In genomic region chr11:134230339-134230738, GRCh38 we compare ENCODE assay signal across 23 cellular contexts. TPM values are rescaled to one million over a fixed set of nuclear protein-coding genes. Genes with fewer than 3 reads are reported as not detected.
A peak's percentile ranks its signal among the peaks of the same experiment; 100 is the strongest.
DNase-seq lines count a peak whose midpoint lies in the region; ATAC-seq, FAIRE-seq and TF ChIP-seq lines count a peak whose summit lies in the region.
"Had no signal": no experiment of that assay in that cellular context is flagged by ENCODE, and none has a peak within 500 bp of the region (broad histone marks: within the 10 kb centered on the region; RNA-seq: fewer than 3 reads in every experiment).

No MANE protein-coding gene starts in this region.

- H3K27me3 Mint-ChIP-seq in CD4-positive, alpha-beta memory T cell = no peaks in the 10 kb centered on the region
- H3K27me3 Mint-ChIP-seq in natural killer cell (ENCODE audit: low read depth in 2 of 2) = no peaks in the 10 kb centered on the region
- H3K27me3 Mint-ChIP-seq: activated CD4-positive, alpha-beta T cell treated with anti-CD3 and anti-CD28 coated beads for 36 hours; stimulated activated naive CD8-positive, alpha-beta T cell treated with anti-CD3 and anti-CD28 coated beads, Interleukin-15, Interleukin-2, amounts not matched to agents 100 ng/mL and 50 ng/mL, for 24 hours had no signal

- CTCF ChIA-PET in CD4-positive, alpha-beta memory T cell (lab: Charles Lee; ENCODE audit: partially characterized antibody) = no interaction called here
- CTCF ChIA-PET in K562 (lab: Yijun Ruan, JAX; ENCODE audit: low intra/inter-chr PET ratio) = no interaction called here

- peaks cover 5% of the 10 kb centered on the region for H3K9me1 ChIP-seq in K562 (ENCODE audit: control insufficient read depth, insufficient read depth, low read length)

- peaks cover 6 to 31% of the 10 kb centered on the region in 2 donors for H3K36me3 Mint-ChIP-seq in CD4-positive, alpha-beta memory T cell
- H3K36me3 Mint-ChIP-seq in natural killer cell = no peaks in the 10 kb centered on the region

- H3K27ac ChIP-seq in CD4-positive, alpha-beta memory T cell (ENCODE audit: low read depth, low read length) = no peak overlapping the region
- H3K27ac ChIP-seq in K562 (ENCODE audit: extremely low read depth, low read depth, low read length) (no peak overlapping the region), heart left ventricle (no peak overlapping the region)
- H3K27ac ChIP-seq: esophagus squamous epithelium had no signal

- TF ChIP-seq EP300 in K562 (IDR thresholded peaks at IDR 0.05; ENCODE audit: low read length) = no peak

- peaks cover 62% of the 10 kb centered on the region for H3K4me1 ChIP-seq in CD4-positive, alpha-beta memory T cell (ENCODE audit: insufficient read depth, low read length)
- peaks cover 26 to 59% of the 10 kb centered on the region in 2 experiments for H3K4me1 ChIP-seq in K562 (replicated peaks in 1 of 2; ENCODE audit: control insufficient read depth in 2 of 2, insufficient read depth in 2 of 2, low read length in 2 of 2)
- H3K4me1 ChIP-seq in heart left ventricle = peaks cover 4 to 81% (median 58%) of the 10 kb centered on the region in 12 donors

- no peak for ATAC-seq in K562
- ATAC-seq in natural killer cell = no peak
- ATAC-seq in heart left ventricle = no peak
- ATAC-seq in esophagus mucosa = no peak
- ATAC-seq: activated CD4-positive, alpha-beta T cell treated with anti-CD3 and anti-CD28 coated beads for 36 hours had no signal

- H3K79me2 ChIP-seq in K562 (ENCODE audit: control insufficient read depth, insufficient read depth, low read length) = peaks cover 88% of the 10 kb centered on the region

- no TSS peak for BruUV-seq in K562 (replicated peaks; lab: Mats Ljungman, UMichigan)

- POLR2A ChIA-PET in CD4-positive, alpha-beta memory T cell (lab: Charles Lee; ENCODE audit: partially characterized antibody) = no interaction called here
- POLR2A ChIA-PET in K562 (lab: Yijun Ruan, JAX) = no interaction called here

- H3K4me3 ChIP-seq in CD4-positive, alpha-beta memory T cell (ENCODE audit: low read length in 2 of 2) = no peak overlapping the region
- H3K4me3 ChIP-seq in K562 (no peak overlapping the region), heart left ventricle (no peak overlapping the region)
- H3K4me3 ChIP-seq: esophagus squamous epithelium had no signal

- DNase-seq in CD4-positive, alpha-beta memory T cell = no peak
- DNase-seq in GM12891 (ENCODE audit: insufficient read length, low spot score) = no peak
- no peak for DNase-seq in K562 (ENCODE audit: extremely low read depth in 1 of 4, low spot score in 3 of 4)
- DNase-seq in natural killer cell = no peak
- no peak for DNase-seq in heart left ventricle
- DNase-seq in GM03348 (ENCODE audit: low spot score) = no peak
- DNase-seq: activated CD4-positive, alpha-beta T cell treated with anti-CD3 and anti-CD28 coated beads for 36 hours; activated gamma-delta T cell; aorta; Calu3; effector CD4-positive, alpha-beta T cell; esophagus squamous epithelium; mesenchymal stem cell; MM.1S; NCI-H2171 treated with DMSO at 0.1 percent for 48 hours; NCI-H526 treated with DMSO at 0.1 percent for 48 hours; small intestine; trophoblast cell had no signal

- H3K9me3 Mint-ChIP-seq in CD4-positive, alpha-beta memory T cell = peaks cover 0 to 2% (median 0%) of the 10 kb centered on the region in 8 donors
- no peaks in the 10 kb centered on the region for H3K9me3 Mint-ChIP-seq in natural killer cell
- H3K9me3 Mint-ChIP-seq: neural crest cell; stimulated activated naive CD8-positive, alpha-beta T cell treated with anti-CD3 and anti-CD28 coated beads, Interleukin-15, Interleukin-2, amounts not matched to agents 100 ng/mL and 50 ng/mL, for 24 hours had no signal

- no peak for TF ChIP-seq CTCF in K562 (IDR thresholded peaks at IDR 0.05 in 2 of 3, conservative IDR thresholded peaks at IDR 0.05 in 1 of 3; ENCODE audit: insufficient read depth in 2 of 3, low read depth in 1 of 3, low read length in 3 of 3)
- TF ChIP-seq CTCF in natural killer cell (IDR thresholded peaks at IDR 0.05) = no peak
- no peak for TF ChIP-seq CTCF in heart left ventricle (IDR thresholded peaks at IDR 0.05)

- H3K27me3 ChIP-seq in CD4-positive, alpha-beta memory T cell (ENCODE audit: insufficient read depth, low read length) = no peaks in the 10 kb centered on the region
- H3K27me3 ChIP-seq in K562 (ENCODE audit: control insufficient read depth in 2 of 2, insufficient read depth in 2 of 2, low read length in 2 of 2) (no peaks in the 10 kb centered on the region), heart left ventricle (no peaks in the 10 kb centered on the region)
- H3K27me3 ChIP-seq: esophagus squamous epithelium had no signal

- no peak overlapping the region for H3K4me2 ChIP-seq in K562 (ENCODE audit: insufficient read depth, low read length)

- no peak for TF ChIP-seq POLR2A in GM12891 (IDR thresholded peaks at IDR 0.05; ENCODE audit: low read depth, low read length)
- no peak for TF ChIP-seq POLR2A in K562 (conservative IDR thresholded peaks at IDR 0.05)
- no peak for TF ChIP-seq POLR2A in heart left ventricle (IDR thresholded peaks at IDR 0.05)

- H3K4me1 Mint-ChIP-seq in CD4-positive, alpha-beta memory T cell = peaks cover 54 to 75% (median 62%) of the 10 kb centered on the region in 4 donors
- peaks cover 79 to 89% of the 10 kb centered on the region in 2 donors for H3K4me1 Mint-ChIP-seq in natural killer cell

- no peak overlapping the region for H2AFZ ChIP-seq in K562 (ENCODE audit: low read depth, low read length)

- no peak for TF ChIP-seq RAD21 in K562 (CRISPR knock-in tag; conservative IDR thresholded peaks at IDR 0.05 in 1 of 2, IDR thresholded peaks at IDR 0.05 in 1 of 2)

- H3K9me3 ChIP-seq in CD4-positive, alpha-beta memory T cell (ENCODE audit: control insufficient read depth in 1 of 2, low read length in 2 of 2) = no peaks in the 10 kb centered on the region
- H3K9me3 ChIP-seq in K562 (replicated peaks; ENCODE audit: control insufficient read depth, insufficient read depth, low read depth, low read length) (no peaks in the 10 kb centered on the region), heart left ventricle (no peaks in the 10 kb centered on the region)
- H3K9me3 ChIP-seq: esophagus squamous epithelium had no signal

- intact Hi-C loops in CD4-positive, alpha-beta memory T cell (cut with micrococcal nuclease) = no loop called here
- intact Hi-C loops in K562 (cut with micrococcal nuclease) = no loop called here
- intact Hi-C loops in natural killer cell (cut with micrococcal nuclease) = no loop called here
- intact Hi-C loops in heart left ventricle (cut with DNase I) = no loop called here

- 56% methylated on average over 4 of the region's 4 CpGs for WGBS in K562 (ENCODE audit: insufficient coverage, low coverage, missing lambda C conversion rate)
- WGBS in heart left ventricle, 4 donors = 44 to 74% (median 58%) methylated on average over 4 of the region's 4 CpGs

- peak overlapping the region in 3 of 8 donors; percentile 9 to 58 (median 26) for H3K4me3 Mint-ChIP-seq in CD4-positive, alpha-beta memory T cell
- peak overlapping the region; percentile 82 for H3K4me3 Mint-ChIP-seq in natural killer cell
- H3K4me3 Mint-ChIP-seq: activated CD4-positive, alpha-beta T cell treated with anti-CD3 and anti-CD28 coated beads for 36 hours; stimulated activated naive CD8-positive, alpha-beta T cell treated with anti-CD3 and anti-CD28 coated beads, Interleukin-15, Interleukin-2, amounts not matched to agents 100 ng/mL and 50 ng/mL, for 24 hours had no signal

- no peak overlapping the region for H3K9ac ChIP-seq in K562 (ENCODE audit: insufficient read depth in 1 of 2, low read depth in 2 of 2, low read length in 2 of 2)

- H3K27ac Mint-ChIP-seq in CD4-positive, alpha-beta memory T cell = peak overlapping the region; percentile 8 to 89 (median 61)
- peak overlapping the region; percentile 5 to 73 for H3K27ac Mint-ChIP-seq in natural killer cell
- H3K27ac Mint-ChIP-seq: activated CD4-positive, alpha-beta T cell treated with anti-CD3 and anti-CD28 coated beads for 36 hours; stimulated activated naive CD8-positive, alpha-beta T cell treated with anti-CD3 and anti-CD28 coated beads, Interleukin-15, Interleukin-2, amounts not matched to agents 100 ng/mL and 50 ng/mL, for 24 hours had no signal

- in situ Hi-C loops in K562 (cut with MboI) = no loop called here

- FAIRE-seq in GM12891 (lab: Jason Lieb, UNC) (peak; percentile 79), K562 (lab: Jason Lieb, UNC) (no peak)
- FAIRE-seq: GM18507, small intestine had no signal

- H4K20me1 ChIP-seq in K562 (replicated peaks; ENCODE audit: control insufficient read depth, insufficient read depth, low read length) = peaks cover 7% of the 10 kb centered on the region; the same call in 1 of the 2 replicates

- H3K36me3 ChIP-seq in CD4-positive, alpha-beta memory T cell (ENCODE audit: insufficient read depth, low read length) = peaks cover 11% of the 10 kb centered on the region
- H3K36me3 ChIP-seq in K562 (ENCODE audit: control insufficient read depth, insufficient read depth, low read length) = peaks cover 37% of the 10 kb centered on the region
- H3K36me3 ChIP-seq in heart left ventricle = peaks cover 0 to 12% (median 5%) of the 10 kb centered on the region in 9 donors

RNA-seq across cellular contexts. Expression of gene VPS26B, which starts 5.9 kb away (rescaled TPM):
- total RNA-seq in CD4-positive, alpha-beta memory T cell = 10 to 100 TPM; 72.2 to 76.6 TPM
- 10 to 100 TPM; 49.6 to 56.7 TPM for polyA plus RNA-seq in CD4-positive, alpha-beta memory T cell
- polyA plus RNA-seq in GM12891 (2012; ENCODE audit: low read depth, missing spikeins) = 10.6 TPM
- total RNA-seq in K562 (2011; cell fraction: chromatin; rRNA removed; ENCODE audit: low replicate concordance) = 89.1 and 102 TPM in 2 replicates
- 45.5 and 52.4 TPM in 2 replicates for total RNA-seq in K562 (2011; cell fraction: nucleolus; rRNA removed)
- 66.4 and 92.1 TPM in 2 replicates for total RNA-seq in K562 (2011; cell fraction: nucleoplasm; rRNA removed)
- total RNA-seq in K562 (2014; rRNA removed) (25.0 and 33.0 TPM in 2 replicates), K562 (2014; rRNA removed; fragmentation: Illumina TruSeq; extraction: Trizol) (19.3 and 22.4 TPM in 2 replicates), K562 (2015; rRNA removed; fragmentation: Illumina TruSeq; extraction: Trizol) (26.8 and 27.4 TPM in 2 replicates), K562 (2021) (35.4 and 35.7 TPM in 2 replicates), natural killer cell (100 to 1,000 TPM in 2 of 3 donors, 10 to 100 TPM in 1; 83.0 to 113 (median 107) TPM), heart left ventricle (10 to 100 TPM; 35.0 to 49.6 (median 37.8) TPM), esophagus mucosa (24.1 TPM)
- polyA plus RNA-seq in K562 (2011; rRNA removed) (31.1 and 43.3 TPM in 2 replicates), K562 (2014; fragmentation: Illumina TruSeq; extraction: Trizol) (34.5 and 34.8 TPM in 2 replicates), K562 (2014; fragmentation: Nextera tagmentation; extraction: Ambion mirVana) (1 to 10 TPM; 3.5 to 4.6 TPM), K562 (2014; rRNA removed) (26.2 and 27.5 TPM in 2 replicates), heart left ventricle (10 to 100 TPM; 19.6 to 36.8 TPM)
- polyA plus RNA-seq in K562 (2011; cell fraction: cytosol; rRNA removed) = 24.6 and 33.1 TPM in 2 replicates
- polyA plus RNA-seq in K562 (2011; cell fraction: nucleus; rRNA removed) = 75.7 and 97.6 TPM in 2 replicates
- 29.7 and 43.3 TPM in 2 replicates for polyA plus RNA-seq in K562 (2012)
- polyA minus RNA-seq in K562 (2011; rRNA and poly(A)+ RNA removed) = 37.3 and 53.1 TPM in 2 replicates
- polyA minus RNA-seq in K562 (2011; cell fraction: cytosol; rRNA and poly(A)+ RNA removed) = 16.9 and 28.7 TPM in 2 replicates
- 30.3 and 33.9 TPM in 2 replicates for polyA minus RNA-seq in K562 (2011; cell fraction: nucleus; rRNA and poly(A)+ RNA removed)

RNA-seq across cellular contexts. Expression of gene NCAPD3, which starts 6.6 kb away (rescaled TPM):
- 10 to 100 TPM; 39.9 to 41.8 TPM for total RNA-seq in CD4-positive, alpha-beta memory T cell
- polyA plus RNA-seq in CD4-positive, alpha-beta memory T cell = 10 to 100 TPM; 14.3 to 14.6 TPM
- 26.3 TPM for polyA plus RNA-seq in GM12891 (2012; ENCODE audit: low read depth, missing spikeins)
- 161 and 213 TPM in 2 replicates for total RNA-seq in K562 (2011; cell fraction: chromatin; rRNA removed; ENCODE audit: low replicate concordance)
- 96.2 and 111 TPM in 2 replicates for total RNA-seq in K562 (2011; cell fraction: nucleolus; rRNA removed)
- 111 and 112 TPM in 2 replicates for total RNA-seq in K562 (2011; cell fraction: nucleoplasm; rRNA removed)
- 44.7 and 63.0 TPM in 2 replicates for total RNA-seq in K562 (2014; rRNA removed)
- total RNA-seq in K562 (2014; rRNA removed; fragmentation: Illumina TruSeq; extraction: Trizol) = 58.4 and 58.6 TPM in 2 replicates
- 59.1 and 61.1 TPM in 2 replicates for total RNA-seq in K562 (2015; rRNA removed; fragmentation: Illumina TruSeq; extraction: Trizol)
- 76.4 and 76.5 TPM in 2 replicates for total RNA-seq in K562 (2021)
- 50.8 and 80.6 TPM in 2 replicates for polyA plus RNA-seq in K562 (2011; rRNA removed)
- polyA plus RNA-seq in K562 (2011; cell fraction: cytosol; rRNA removed) = 45.0 and 66.4 TPM in 2 replicates
- 107 and 166 TPM in 2 replicates for polyA plus RNA-seq in K562 (2011; cell fraction: nucleus; rRNA removed)
- 43.1 and 54.7 TPM in 2 replicates for polyA plus RNA-seq in K562 (2012)
- 60.4 and 68.3 TPM in 2 replicates for polyA plus RNA-seq in K562 (2014; fragmentation: Illumina TruSeq; extraction: Trizol)
- 10 to 100 TPM; 23.6 to 39.8 TPM for polyA plus RNA-seq in K562 (2014; fragmentation: Nextera tagmentation; extraction: Ambion mirVana)
- polyA plus RNA-seq in K562 (2014; rRNA removed) = 57.8 and 61.7 TPM in 2 replicates
- 76.1 and 138 TPM in 2 replicates for polyA minus RNA-seq in K562 (2011; rRNA and poly(A)+ RNA removed)
- polyA minus RNA-seq in K562 (2011; cell fraction: cytosol; rRNA and poly(A)+ RNA removed) = 39.0 and 61.6 TPM in 2 replicates
- polyA minus RNA-seq in K562 (2011; cell fraction: nucleus; rRNA and poly(A)+ RNA removed) = 69.3 and 81.5 TPM in 2 replicates
- total RNA-seq in natural killer cell = 10 to 100 TPM; 27.6 to 33.6 (median 31.2) TPM
- total RNA-seq in heart left ventricle = 10 to 100 TPM in 6 of 9 donors, 1 to 10 TPM in 3; 9.4 to 18.8 (median 11.0) TPM
- 1 to 10 TPM; 4.7 to 9.8 TPM for polyA plus RNA-seq in heart left ventricle
- 13.1 TPM for total RNA-seq in esophagus mucosa

RNA-seq across cellular contexts. Expression of gene THYN1, which starts 22.8 kb away (rescaled TPM):
- 10 to 100 TPM; 59.3 to 70.8 TPM for total RNA-seq in CD4-positive, alpha-beta memory T cell
- polyA plus RNA-seq in CD4-positive, alpha-beta memory T cell = 100 to 1,000 TPM; 118 to 163 TPM
- 59.9 TPM for polyA plus RNA-seq in GM12891 (2012; ENCODE audit: low read depth, missing spikeins)
- 26.3 and 28.8 TPM in 2 replicates for total RNA-seq in K562 (2011; cell fraction: chromatin; rRNA removed; ENCODE audit: low replicate concordance)
- 18.2 and 18.9 TPM in 2 replicates for total RNA-seq in K562 (2011; cell fraction: nucleolus; rRNA removed)
- 23.1 and 24.7 TPM in 2 replicates for total RNA-seq in K562 (2011; cell fraction: nucleoplasm; rRNA removed)
- total RNA-seq in K562 (2014; rRNA removed) (68.3 and 79.8 TPM in 2 replicates), K562 (2014; rRNA removed; fragmentation: Illumina TruSeq; extraction: Trizol) (104 and 113 TPM in 2 replicates), K562 (2015; rRNA removed; fragmentation: Illumina TruSeq; extraction: Trizol) (103 and 106 TPM in 2 replicates), K562 (2021) (54.9 and 56.2 TPM in 2 replicates), natural killer cell (10 to 100 TPM; 21.6 to 25.4 (median 24.0) TPM), heart left ventricle (10 to 100 TPM; 34.1 to 47.8 (median 41.9) TPM), esophagus mucosa (20.0 TPM)
- polyA plus RNA-seq in K562 (2011; rRNA removed) (58.0 and 93.7 TPM in 2 replicates), K562 (2014; fragmentation: Illumina TruSeq; extraction: Trizol) (100 and 124 TPM in 2 replicates), K562 (2014; fragmentation: Nextera tagmentation; extraction: Ambion mirVana) (100 to 1,000 TPM; 229 to 279 TPM), K562 (2014; rRNA removed) (80.1 and 80.4 TPM in 2 replicates), heart left ventricle (10 to 100 TPM; 48.8 to 59.4 TPM)
- 41.1 and 45.2 TPM in 2 replicates for polyA plus RNA-seq in K562 (2011; cell fraction: cytosol; rRNA removed)
- polyA plus RNA-seq in K562 (2011; cell fraction: nucleus; rRNA removed) = 59.7 and 73.2 TPM in 2 replicates
- polyA plus RNA-seq in K562 (2012) = 63.3 and 76.8 TPM in 2 replicates
- polyA minus RNA-seq in K562 (2011; rRNA and poly(A)+ RNA removed) = 64.3 and 99.7 TPM in 2 replicates
- polyA minus RNA-seq in K562 (2011; cell fraction: cytosol; rRNA and poly(A)+ RNA removed) = 26.5 and 40.5 TPM in 2 replicates
- polyA minus RNA-seq in K562 (2011; cell fraction: nucleus; rRNA and poly(A)+ RNA removed) = 13.3 and 25.0 TPM in 2 replicates

RNA-seq across cellular contexts. Expression of gene ACAD8, which starts 23.0 kb away (rescaled TPM):
- total RNA-seq in CD4-positive, alpha-beta memory T cell = 10 to 100 TPM; 36.9 to 38.6 TPM
- 10 to 100 TPM; 17.8 to 22.2 TPM for polyA plus RNA-seq in CD4-positive, alpha-beta memory T cell
- 13.4 TPM for polyA plus RNA-seq in GM12891 (2012; ENCODE audit: low read depth, missing spikeins)
- total RNA-seq in K562 (2011; cell fraction: chromatin; rRNA removed; ENCODE audit: low replicate concordance) = 132 and 161 TPM in 2 replicates
- total RNA-seq in K562 (2011; cell fraction: nucleolus; rRNA removed) = 66.5 and 78.0 TPM in 2 replicates
- total RNA-seq in K562 (2011; cell fraction: nucleoplasm; rRNA removed) = 105 and 118 TPM in 2 replicates
- 17.7 and 22.5 TPM in 2 replicates for total RNA-seq in K562 (2014; rRNA removed)
- 19.6 and 20.1 TPM in 2 replicates for total RNA-seq in K562 (2014; rRNA removed; fragmentation: Illumina TruSeq; extraction: Trizol)
- 16.3 and 18.1 TPM in 2 replicates for total RNA-seq in K562 (2015; rRNA removed; fragmentation: Illumina TruSeq; extraction: Trizol)
- total RNA-seq in K562 (2021) = 20.2 and 23.5 TPM in 2 replicates
- 21.1 and 31.6 TPM in 2 replicates for polyA plus RNA-seq in K562 (2011; rRNA removed)
- polyA plus RNA-seq in K562 (2011; cell fraction: cytosol; rRNA removed) = 14.1 and 16.0 TPM in 2 replicates
- 118 and 168 TPM in 2 replicates for polyA plus RNA-seq in K562 (2011; cell fraction: nucleus; rRNA removed)
- polyA plus RNA-seq in K562 (2012) = 16.8 and 23.4 TPM in 2 replicates
- 17.8 and 20.7 TPM in 2 replicates for polyA plus RNA-seq in K562 (2014; fragmentation: Illumina TruSeq; extraction: Trizol)
- 10 to 100 TPM in 1 of 2 experiments, 1 to 10 TPM in 1; 6.5 to 11.5 TPM for polyA plus RNA-seq in K562 (2014; fragmentation: Nextera tagmentation; extraction: Ambion mirVana)
- 34.0 and 34.1 TPM in 2 replicates for polyA plus RNA-seq in K562 (2014; rRNA removed)
- polyA minus RNA-seq in K562 (2011; rRNA and poly(A)+ RNA removed) = 14.4 and 24.6 TPM in 2 replicates
- polyA minus RNA-seq in K562 (2011; cell fraction: cytosol; rRNA and poly(A)+ RNA removed) = 5.9 and 9.4 TPM in 2 replicates
- polyA minus RNA-seq in K562 (2011; cell fraction: nucleus; rRNA and poly(A)+ RNA removed) = 38.9 and 43.2 TPM in 2 replicates
- total RNA-seq in natural killer cell = 10 to 100 TPM; 24.3 to 42.5 (median 39.3) TPM
- 10 to 100 TPM; 23.2 to 48.2 (median 38.9) TPM for total RNA-seq in heart left ventricle
- polyA plus RNA-seq in heart left ventricle = 10 to 100 TPM; 21.0 to 37.1 TPM
- total RNA-seq in esophagus mucosa = 13.9 TPM

RNA-seq across cellular contexts. Expression of gene GLB1L3, which starts 45.8 kb away (rescaled TPM):
- 1 to 10 TPM; 1.2 to 1.5 TPM for total RNA-seq in CD4-positive, alpha-beta memory T cell
- polyA plus RNA-seq in CD4-positive, alpha-beta memory T cell = 1 to 10 TPM; 2.8 to 4.9 TPM
- polyA plus RNA-seq in GM12891 (2012; ENCODE audit: low read depth, missing spikeins) = 0.21 TPM
- total RNA-seq in K562 (2011; cell fraction: chromatin; rRNA removed; ENCODE audit: low replicate concordance) = 2.1 and 2.8 TPM in 2 replicates
- total RNA-seq in K562 (2011; cell fraction: nucleolus; rRNA removed) = 0.67 and 1.6 TPM in 2 replicates
- total RNA-seq in K562 (2011; cell fraction: nucleoplasm; rRNA removed) = 0.88 and 2.4 TPM in 2 replicates
- total RNA-seq in K562 (2014; rRNA removed) = 0.20 and 3.3 TPM in 2 replicates
- total RNA-seq in K562 (2014; rRNA removed; fragmentation: Illumina TruSeq; extraction: Trizol) = 0.51 and 1.3 TPM in 2 replicates
- 0.43 and 0.72 TPM in 2 replicates for total RNA-seq in K562 (2015; rRNA removed; fragmentation: Illumina TruSeq; extraction: Trizol)
- 0.27 and 0.36 TPM in 2 replicates for total RNA-seq in K562 (2021)
- 0.08 and 0.67 TPM in 2 replicates for polyA plus RNA-seq in K562 (2011; rRNA removed)
- 0.06 and 0.55 TPM in 2 replicates for polyA plus RNA-seq in K562 (2011; cell fraction: cytosol; rRNA removed)
- 0.29 and 3.6 TPM in 2 replicates for polyA plus RNA-seq in K562 (2011; cell fraction: nucleus; rRNA removed)
- polyA plus RNA-seq in K562 (2012) = 0.36 and 0.54 TPM in 2 replicates
- 0.40 and 0.59 TPM in 2 replicates for polyA plus RNA-seq in K562 (2014; fragmentation: Illumina TruSeq; extraction: Trizol)
- under 1 TPM; 0.18 to 0.30 TPM for polyA plus RNA-seq in K562 (2014; fragmentation: Nextera tagmentation; extraction: Ambion mirVana)
- polyA plus RNA-seq in K562 (2014; rRNA removed) = 0.49 and 0.59 TPM in 2 replicates
- 0.09 and 0.35 TPM in 2 replicates for polyA minus RNA-seq in K562 (2011; rRNA and poly(A)+ RNA removed)
- polyA minus RNA-seq in K562 (2011; cell fraction: cytosol; rRNA and poly(A)+ RNA removed) = not detected in 2 replicates
- 0.11 and 1.3 TPM in 2 replicates for polyA minus RNA-seq in K562 (2011; cell fraction: nucleus; rRNA and poly(A)+ RNA removed)
- total RNA-seq in natural killer cell = under 1 TPM in 1 of 3 donors, not detected in 2; 0.38 TPM
- total RNA-seq in heart left ventricle = not detected
- not detected for polyA plus RNA-seq in heart left ventricle
- not detected for total RNA-seq in esophagus mucosa
- total RNA-seq: aorta, Calu3, pulmonary artery endothelial cell had no signal
- polyA plus RNA-seq: aorta had no signal
